Comparison of ENCODE assay signal across 8 cellular contexts in the genomic region with DNA sequence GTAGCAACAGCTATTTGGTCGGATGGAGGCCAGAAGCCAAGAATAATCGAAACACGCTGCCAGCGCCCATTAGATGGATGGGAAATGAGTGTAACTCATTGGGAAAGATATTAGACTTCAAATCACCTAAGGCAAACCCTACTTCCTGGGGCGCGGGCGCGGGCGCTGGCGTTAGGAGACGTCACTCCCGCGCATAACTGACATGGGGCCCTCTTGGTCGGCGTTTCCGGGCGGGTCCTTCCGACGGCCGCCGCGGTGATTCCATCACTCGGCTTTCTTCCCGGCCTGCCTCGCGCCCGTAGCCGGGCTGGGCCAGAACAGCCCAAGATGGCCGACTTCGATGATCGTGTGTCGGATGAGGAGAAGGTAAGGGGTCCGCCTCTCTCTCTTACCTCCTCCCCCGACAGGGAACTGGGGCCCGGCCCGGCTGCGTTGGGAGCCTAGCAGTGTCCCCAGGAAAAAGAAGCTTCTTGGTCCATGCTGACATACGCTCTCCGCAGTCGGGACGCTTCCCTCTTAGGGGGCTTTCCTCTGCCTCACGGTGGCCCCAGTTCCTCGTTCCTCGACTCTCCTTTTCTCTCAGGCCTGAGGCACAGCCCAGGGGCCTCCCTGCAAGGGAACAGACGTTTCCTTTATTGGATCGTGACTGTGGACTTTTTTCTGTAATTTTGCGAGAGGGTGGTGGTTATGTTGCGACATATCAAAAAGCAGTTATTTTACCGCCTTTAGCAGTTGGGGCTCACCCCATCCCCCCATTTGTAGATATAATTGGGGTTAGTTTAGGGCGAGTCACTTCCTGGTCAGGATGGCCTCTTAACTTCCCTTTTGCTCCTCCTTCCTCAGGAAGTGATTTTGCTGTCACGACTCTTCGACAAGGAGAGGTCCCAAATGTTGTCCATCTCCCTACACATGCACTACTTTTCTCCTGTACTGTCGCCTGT. TPM values are rescaled to one million over a fixed set of nuclear protein-coding genes. Genes with fewer than 3 reads are reported as not detected.
DNase-seq lines count a peak whose midpoint lies in the region; ATAC-seq and TF ChIP-seq lines count a peak whose summit lies in the region.

CAPZA1 (plus strand) TSS at position 315 of the 941 bp plus-strand sequence; CDS start at position 328, 13 bp downstream.

- POLR2A ChIA-PET in GM10248 (lab: Yijun Ruan, JAX): interaction anchor here (0.9 to 1.5 kb wide), 4 partner anchors 18 to 226 kb away, joined by 3 to 4 read pairs (median 3); partner anchors contain the start of genes MOV10 and PPM1J

- ATAC-seq in HG02610 (IDR thresholded peaks at IDR 0.05; ENCODE audit: unreplicated experiment): peak; percentile 85
- peak; percentile 96 for ATAC-seq in SK-N-SH treated with all-trans-retinoic acid at 6 μM for 48 hours
- ATAC-seq in omental fat pad (ENCODE audit: low FRiP score): peak; percentile 94

- TF ChIP-seq CTCF in GM10248 (IDR thresholded peaks at IDR 0.05; ENCODE audit: control extremely low read depth, extremely low read depth, low read depth, missing control alignments) (no peak), omental fat pad (IDR thresholded peaks at IDR 0.05) (no peak)

- no peaks in the 10 kb centered on the region for H3K9me3 Mint-ChIP-seq in activated naive CD4-positive, alpha-beta T cell treated with anti-CD3 and anti-CD28 coated beads, Interleukin-2, amount 50 U/mL, for 24 hours

- CTCF ChIA-PET in GM10248 (lab: Yijun Ruan, JAX): interaction anchor here (1.0 to 4.0 kb wide), 6 partner anchors 12 to 250 kb away, joined by 3 to 17 read pairs (median 4); no protein-coding TSS in a partner anchor

- peak within 1 kb of the TSS; percentile 100 for H3K27ac Mint-ChIP-seq in activated naive CD4-positive, alpha-beta T cell treated with anti-CD3 and anti-CD28 coated beads, Interleukin-2, amount 50 U/mL, for 24 hours

- H3K4me3 Mint-ChIP-seq in activated naive CD4-positive, alpha-beta T cell treated with anti-CD3 and anti-CD28 coated beads, Interleukin-2, amount 50 U/mL, for 24 hours: peak within 1 kb of the TSS; percentile 99

- H3K4me1 Mint-ChIP-seq in activated naive CD4-positive, alpha-beta T cell treated with anti-CD3 and anti-CD28 coated beads, Interleukin-2, amount 50 U/mL, for 24 hours: peaks cover 44% of the 10 kb centered on the region

- peak within 1 kb of the TSS; percentile 99 for H3K27ac ChIP-seq in temporal lobe (ENCODE audit: low read depth, low read length)

- H3K27me3 Mint-ChIP-seq in activated naive CD4-positive, alpha-beta T cell treated with anti-CD3 and anti-CD28 coated beads, Interleukin-2, amount 50 U/mL, for 24 hours: no peaks in the 10 kb centered on the region

- peaks cover 10% of the 10 kb centered on the region for H3K36me3 Mint-ChIP-seq in activated naive CD4-positive, alpha-beta T cell treated with anti-CD3 and anti-CD28 coated beads, Interleukin-2, amount 50 U/mL, for 24 hours

- peak; percentile 89 for DNase-seq in GM10248 (ENCODE audit: extremely low spot score)
- DNase-seq in NCI-H1092 treated with DMSO at 0.1 percent for 48 hours (lab: John Stamatoyannopoulos, UW): peak; percentile 87
- no peak for DNase-seq in glomerular endothelial cell (ENCODE audit: extremely low read depth, low read depth, low spot score)
- DNase-seq in omental fat pad (ENCODE audit: low spot score): peak; percentile 73

TF ChIP-seq in SK-N-SH treated with all-trans-retinoic acid at 6 μM for 48 hours, 23 proteins besides CTCF, POLR2A, EP300 and RAD21:
- no peak for TF ChIP-seq ZFP30 (CRISPR knock-in tag; IDR thresholded peaks at IDR 0.05)
- TF ChIP-seq CSDC2 (CRISPR knock-in tag; IDR thresholded peaks at IDR 0.05): 0 out of 2 replicates have a peak, but pooled peaks have one; percentile 29
- no peak for TF ChIP-seq CSRNP3 (CRISPR knock-in tag; IDR thresholded peaks at IDR 0.05)
- no peak for TF ChIP-seq GLIS3 (CRISPR knock-in tag; IDR thresholded peaks at IDR 0.05)
- TF ChIP-seq, protein P1, sequence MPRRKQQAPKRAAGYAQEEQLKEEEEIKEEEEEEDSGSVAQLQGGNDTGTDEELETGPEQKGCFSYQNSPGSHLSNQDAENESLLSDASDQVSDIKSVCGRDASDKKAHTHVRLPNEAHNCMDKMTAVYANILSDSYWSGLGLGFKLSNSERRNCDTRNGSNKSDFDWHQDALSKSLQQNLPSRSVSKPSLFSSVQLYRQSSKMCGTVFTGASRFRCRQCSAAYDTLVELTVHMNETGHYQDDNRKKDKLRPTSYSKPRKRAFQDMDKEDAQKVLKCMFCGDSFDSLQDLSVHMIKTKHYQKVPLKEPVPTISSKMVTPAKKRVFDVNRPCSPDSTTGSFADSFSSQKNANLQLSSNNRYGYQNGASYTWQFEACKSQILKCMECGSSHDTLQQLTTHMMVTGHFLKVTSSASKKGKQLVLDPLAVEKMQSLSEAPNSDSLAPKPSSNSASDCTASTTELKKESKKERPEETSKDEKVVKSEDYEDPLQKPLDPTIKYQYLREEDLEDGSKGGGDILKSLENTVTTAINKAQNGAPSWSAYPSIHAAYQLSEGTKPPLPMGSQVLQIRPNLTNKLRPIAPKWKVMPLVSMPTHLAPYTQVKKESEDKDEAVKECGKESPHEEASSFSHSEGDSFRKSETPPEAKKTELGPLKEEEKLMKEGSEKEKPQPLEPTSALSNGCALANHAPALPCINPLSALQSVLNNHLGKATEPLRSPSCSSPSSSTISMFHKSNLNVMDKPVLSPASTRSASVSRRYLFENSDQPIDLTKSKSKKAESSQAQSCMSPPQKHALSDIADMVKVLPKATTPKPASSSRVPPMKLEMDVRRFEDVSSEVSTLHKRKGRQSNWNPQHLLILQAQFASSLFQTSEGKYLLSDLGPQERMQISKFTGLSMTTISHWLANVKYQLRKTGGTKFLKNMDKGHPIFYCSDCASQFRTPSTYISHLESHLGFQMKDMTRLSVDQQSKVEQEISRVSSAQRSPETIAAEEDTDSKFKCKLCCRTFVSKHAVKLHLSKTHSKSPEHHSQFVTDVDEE (CRISPR knock-in tag; IDR thresholded peaks at IDR 0.05): peak; percentile 57; the same call in 1 of the 2 replicates

RNA-seq across cellular contexts. Expression of gene CAPZA1, which starts in this region (rescaled TPM):
- total RNA-seq in glomerular endothelial cell: 233 and 259 TPM in 2 replicates
- 100 to 1,000 TPM; 131 to 236 (median 159) TPM for total RNA-seq in omental fat pad
- 66.4 TPM for total RNA-seq in temporal lobe
